31 cellular contexts compared by ENCODE assay signal in genomic region chr9:6656901-6657300, GRCh38. TPM values are rescaled to one million over a fixed set of nuclear protein-coding genes. Genes with fewer than 3 reads are reported as not detected.
"Had no signal": no experiment of that assay in that cellular context is flagged by ENCODE, and none has a peak within 500 bp of the region (broad histone marks: within the 10 kb centered on the region; RNA-seq: fewer than 3 reads in every experiment).

No MANE protein-coding gene starts in this region.

- H3K27ac Mint-ChIP-seq: activated CD4-positive, alpha-beta memory T cell treated with anti-CD3 and anti-CD28 coated beads, Interleukin-2, amount 10 ng/mL, durations not matched to agents 7 days and 5 days; activated naive CD4-positive, alpha-beta T cell treated with anti-CD3 and anti-CD28 coated beads, Interleukin-2, amount 10 ng/mL, durations not matched to agents 7 days and 5 days; activated naive CD8-positive, alpha-beta T cell treated with anti-CD3 and anti-CD28 coated beads, Interleukin-2, amount 10 ng/mL, durations not matched to agents 7 days and 5 days; activated T-helper 17 cell treated with anti-CD3 and anti-CD28 coated beads, Interleukin-2, amount 50 U/mL, for 72 hours; T-cell had no signal

- H3K9me3 ChIP-seq: adrenal gland had no signal

- ATAC-seq: activated T-helper 17 cell treated with anti-CD3 and anti-CD28 coated beads, Interleukin-2, amount 50 U/mL, for 72 hours; Panc1; Right ventricle myocardium inferior; T-cell had no signal

- H3K4me3 Mint-ChIP-seq: activated CD4-positive, alpha-beta memory T cell treated with anti-CD3 and anti-CD28 coated beads, Interleukin-2, amount 10 ng/mL, durations not matched to agents 7 days and 5 days; activated naive CD4-positive, alpha-beta T cell treated with anti-CD3 and anti-CD28 coated beads, Interleukin-2, amount 10 ng/mL, durations not matched to agents 7 days and 5 days; activated naive CD8-positive, alpha-beta T cell treated with anti-CD3 and anti-CD28 coated beads, Interleukin-2, amount 10 ng/mL, durations not matched to agents 7 days and 5 days; activated T-helper 17 cell treated with anti-CD3 and anti-CD28 coated beads, Interleukin-2, amount 50 U/mL, for 72 hours; T-cell had no signal

- DNase-seq: activated CD4-positive, alpha-beta memory T cell treated with anti-CD3 and anti-CD28 coated beads, Interleukin-2, amount 10 ng/mL, durations not matched to agents 7 days and 5 days; activated CD4-positive, alpha-beta T cell treated with anti-CD3 and anti-CD28 coated beads, Interleukin-2, amount 50 U/mL, for 1 hour; activated CD4-positive, CD25-positive, alpha-beta regulatory T cell; activated gamma-delta T cell treated with Interleukin-2 at 50 U/mL for 16 hours; activated naive CD4-positive, alpha-beta T cell treated with anti-CD3 and anti-CD28 coated beads, Interleukin-2, amount 10 ng/mL, durations not matched to agents 7 days and 5 days; activated naive CD8-positive, alpha-beta T cell treated with anti-CD3 and anti-CD28 coated beads, Interleukin-2, amount 10 ng/mL, durations not matched to agents 7 days and 5 days; activated T-cell treated with anti-CD3 and anti-CD28 coated beads for 4 hours; activated T-cell treated with anti-CD3 and anti-CD28 coated beads, Interleukin-2, amount 50 U/mL, for 48 hours; adrenal gland; anterior cingulate cortex; cerebellar nuclear complex; Karpas-422; NCI-H1105 treated with DMSO at 0.1 percent for 48 hours; NCI-H1694; NCI-H2029; NCI-H2107; NCI-H2171 treated with DMSO at 0.1 percent for 48 hours; NCI-H226; NCI-H510A; NCI-H526 treated with DMSO at 0.1 percent for 48 hours; RPMI8226; T-cell; T-helper 2 cell; T1000 had no signal

- H3K27me3 ChIP-seq: adrenal gland had no signal

- FAIRE-seq: colon, TTC549 had no signal

- H3K27ac ChIP-seq: adrenal gland, SK-N-MC had no signal

- H3K36me3 ChIP-seq: adrenal gland had no signal

- H3K36me3 Mint-ChIP-seq: activated naive CD4-positive, alpha-beta T cell treated with anti-CD3 and anti-CD28 coated beads, Interleukin-2, amount 10 ng/mL, durations not matched to agents 7 days and 5 days; activated naive CD8-positive, alpha-beta T cell treated with anti-CD3 and anti-CD28 coated beads, Interleukin-2, amount 10 ng/mL, durations not matched to agents 7 days and 5 days; T-cell had no signal

- H3K4me1 ChIP-seq: adrenal gland had no signal

- H3K4me3 ChIP-seq: adrenal gland, SK-N-MC had no signal

- H3K9me3 Mint-ChIP-seq: activated naive CD4-positive, alpha-beta T cell treated with anti-CD3 and anti-CD28 coated beads, Interleukin-2, amount 10 ng/mL, durations not matched to agents 7 days and 5 days; activated naive CD8-positive, alpha-beta T cell treated with anti-CD3 and anti-CD28 coated beads, Interleukin-2, amount 10 ng/mL, durations not matched to agents 7 days and 5 days; activated T-helper 17 cell treated with anti-CD3 and anti-CD28 coated beads, Interleukin-2, amount 50 U/mL, for 72 hours; T-cell had no signal

RNA-seq across cellular contexts. Expression of gene GLDC, which starts 11.4 kb away (rescaled TPM):
- total RNA-seq: activated naive CD8-positive, alpha-beta T cell treated with anti-CD3 and anti-CD28 coated beads, Interleukin-2, amount 10 ng/mL, durations not matched to agents 7 days and 5 days; OCI-LY7; Right ventricle myocardium inferior had no signal
